Comparison of ENCODE assay signal across 8 cellular contexts in genomic region chr15:89912145-89912673, GRCh38. TPM values are rescaled to one million over a fixed set of nuclear protein-coding genes. Genes with fewer than 3 reads are reported as not detected.
DNase-seq lines count a peak whose midpoint lies in the region; ATAC-seq and TF ChIP-seq lines count a peak whose summit lies in the region.

No MANE protein-coding gene starts in this region.

- H3K27ac Mint-ChIP-seq in CD14-positive monocyte = peak overlapping the region; percentile 74 to 91 (median 90)

- DNase-seq in CD14-positive monocyte (ENCODE audit: low spot score) = peak; percentile 46
- DNase-seq in globus pallidus (ENCODE audit: low spot score) = peak; percentile 27
- peak in 29 of 56 donors; percentile 7 to 51 (median 28) for DNase-seq in nucleus accumbens (lab: John Stamatoyannopoulos, UW)
- no peak for DNase-seq in activated effector memory CD4-positive, alpha-beta T cell treated with Interleukin-2 at 50 U/mL for 16 hours
- no peak for DNase-seq in HUDEP-2 (lab: John Stamatoyannopoulos, UW; ENCODE audit: unreplicated experiment in 76 of 76)
- DNase-seq in NCI-H446 (lab: John Stamatoyannopoulos, UW) = no peak
- DNase-seq in SKM-1 (lab: John Stamatoyannopoulos, UW; ENCODE audit: unreplicated experiment) = no peak

- ATAC-seq in SK-N-SH treated with all-trans-retinoic acid at 6 μM for 48 hours = peak; percentile 83

- H3K9me3 Mint-ChIP-seq in CD14-positive monocyte = no peaks in the 10 kb centered on the region

- H3K27me3 Mint-ChIP-seq in CD14-positive monocyte (ENCODE audit: low read depth in 3 of 3) = peaks cover 3 to 25% (median 9%) of the 10 kb centered on the region in 3 donors

- peaks cover 29 to 37% of the 10 kb centered on the region in 2 donors for H3K36me3 Mint-ChIP-seq in CD14-positive monocyte

- TF ChIP-seq CTCF in CD14-positive monocyte (IDR thresholded peaks at IDR 0.05) = no peak

- intact Hi-C loops in CD14-positive monocyte (cut with micrococcal nuclease) = loop anchor here in 1 of 2 donors (5.0 kb wide), 1 partner anchor 50 kb away; no protein-coding TSS in a partner anchor

- H3K4me1 Mint-ChIP-seq in CD14-positive monocyte = peaks cover 39% of the 10 kb centered on the region

- peak overlapping the region; percentile 91 to 96 for H3K4me3 Mint-ChIP-seq in CD14-positive monocyte

TF ChIP-seq in SK-N-SH treated with all-trans-retinoic acid at 6 μM for 48 hours, 23 proteins besides CTCF, POLR2A, EP300 and RAD21:
- TF ChIP-seq POU6F1 (CRISPR knock-in tag; IDR thresholded peaks at IDR 0.05; ENCODE audit: borderline replicate concordance, low read depth) = no peak
- TF ChIP-seq CSRNP3 (CRISPR knock-in tag; IDR thresholded peaks at IDR 0.05) = no peak
- no peak for TF ChIP-seq PPARA (CRISPR knock-in tag; IDR thresholded peaks at IDR 0.05; ENCODE audit: borderline replicate concordance)
- TF ChIP-seq ZFP3 (CRISPR knock-in tag; IDR thresholded peaks at IDR 0.05) = no peak
- TF ChIP-seq, protein P1, sequence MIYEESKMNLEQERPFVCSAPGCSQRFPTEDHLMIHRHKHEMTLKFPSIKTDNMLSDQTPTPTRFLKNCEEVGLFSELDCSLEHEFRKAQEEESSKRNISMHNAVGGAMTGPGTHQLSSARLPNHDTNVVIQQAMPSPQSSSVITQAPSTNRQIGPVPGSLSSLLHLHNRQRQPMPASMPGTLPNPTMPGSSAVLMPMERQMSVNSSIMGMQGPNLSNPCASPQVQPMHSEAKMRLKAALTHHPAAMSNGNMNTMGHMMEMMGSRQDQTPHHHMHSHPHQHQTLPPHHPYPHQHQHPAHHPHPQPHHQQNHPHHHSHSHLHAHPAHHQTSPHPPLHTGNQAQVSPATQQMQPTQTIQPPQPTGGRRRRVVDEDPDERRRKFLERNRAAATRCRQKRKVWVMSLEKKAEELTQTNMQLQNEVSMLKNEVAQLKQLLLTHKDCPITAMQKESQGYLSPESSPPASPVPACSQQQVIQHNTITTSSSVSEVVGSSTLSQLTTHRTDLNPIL (CRISPR knock-in tag; IDR thresholded peaks at IDR 0.05; ENCODE audit: low read depth) = no peak
- TF ChIP-seq SNAI2 (CRISPR knock-in tag; IDR thresholded peaks at IDR 0.05) = no peak
- no peak for TF ChIP-seq RARB (CRISPR knock-in tag; IDR thresholded peaks at IDR 0.05)
- TF ChIP-seq, protein P2, sequence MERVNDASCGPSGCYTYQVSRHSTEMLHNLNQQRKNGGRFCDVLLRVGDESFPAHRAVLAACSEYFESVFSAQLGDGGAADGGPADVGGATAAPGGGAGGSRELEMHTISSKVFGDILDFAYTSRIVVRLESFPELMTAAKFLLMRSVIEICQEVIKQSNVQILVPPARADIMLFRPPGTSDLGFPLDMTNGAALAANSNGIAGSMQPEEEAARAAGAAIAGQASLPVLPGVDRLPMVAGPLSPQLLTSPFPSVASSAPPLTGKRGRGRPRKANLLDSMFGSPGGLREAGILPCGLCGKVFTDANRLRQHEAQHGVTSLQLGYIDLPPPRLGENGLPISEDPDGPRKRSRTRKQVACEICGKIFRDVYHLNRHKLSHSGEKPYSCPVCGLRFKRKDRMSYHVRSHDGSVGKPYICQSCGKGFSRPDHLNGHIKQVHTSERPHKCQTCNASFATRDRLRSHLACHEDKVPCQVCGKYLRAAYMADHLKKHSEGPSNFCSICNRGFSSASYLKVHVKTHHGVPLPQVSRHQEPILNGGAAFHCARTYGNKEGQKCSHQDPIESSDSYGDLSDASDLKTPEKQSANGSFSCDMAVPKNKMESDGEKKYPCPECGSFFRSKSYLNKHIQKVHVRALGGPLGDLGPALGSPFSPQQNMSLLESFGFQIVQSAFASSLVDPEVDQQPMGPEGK (CRISPR knock-in tag; IDR thresholded peaks at IDR 0.05; ENCODE audit: borderline replicate concordance) = no peak
- TF ChIP-seq GLIS3 (CRISPR knock-in tag; IDR thresholded peaks at IDR 0.05) = no peak
- TF ChIP-seq OSR1 (CRISPR knock-in tag; IDR thresholded peaks at IDR 0.05) = no peak
- TF ChIP-seq TCF4 (CRISPR knock-in tag; IDR thresholded peaks at IDR 0.05; ENCODE audit: borderline replicate concordance) = no peak
- no peak for TF ChIP-seq ZNF70 (CRISPR knock-in tag; IDR thresholded peaks at IDR 0.05)
- TF ChIP-seq ARNTL (CRISPR knock-in tag; IDR thresholded peaks at IDR 0.05; ENCODE audit: borderline replicate concordance, low read depth) = no peak
- TF ChIP-seq TOX (CRISPR knock-in tag; IDR thresholded peaks at IDR 0.05; ENCODE audit: borderline replicate concordance) = no peak
TF ChIP-seq in SK-N-SH treated with all-trans-retinoic acid at 6 μM for 48 hours: peak in this region for 0.

RNA-seq across cellular contexts. Expression of gene ARPIN, which starts 0.5 kb away (rescaled TPM):
- polyA plus RNA-seq in CD14-positive monocyte = 10 to 100 TPM in 1 of 2 donors, 1 to 10 TPM in 1; 9.7 to 14.0 TPM

RNA-seq across cellular contexts. Expression of gene AP3S2, which starts 18.4 kb away (rescaled TPM):
- polyA plus RNA-seq in CD14-positive monocyte = 10 to 100 TPM; 32.4 to 41.2 TPM

Comparison
In these comparisons a context has a peak if more than half of its experiments do, and no peak if none do; other contexts are left out.
1. DNase-seq: peak in CD14-positive monocyte (single experiment), globus pallidus (single experiment) and nucleus accumbens (29 of 56); none in activated effector memory CD4-positive, alpha-beta T cell treated with Interleukin-2 at 50 U/mL for 16 hours (single experiment), HUDEP-2 (0 of 76), NCI-H446 (0 of 2) and SKM-1 (single experiment).